Comparison of ENCODE assay signal across 11 cellular contexts in the genomic region with DNA sequence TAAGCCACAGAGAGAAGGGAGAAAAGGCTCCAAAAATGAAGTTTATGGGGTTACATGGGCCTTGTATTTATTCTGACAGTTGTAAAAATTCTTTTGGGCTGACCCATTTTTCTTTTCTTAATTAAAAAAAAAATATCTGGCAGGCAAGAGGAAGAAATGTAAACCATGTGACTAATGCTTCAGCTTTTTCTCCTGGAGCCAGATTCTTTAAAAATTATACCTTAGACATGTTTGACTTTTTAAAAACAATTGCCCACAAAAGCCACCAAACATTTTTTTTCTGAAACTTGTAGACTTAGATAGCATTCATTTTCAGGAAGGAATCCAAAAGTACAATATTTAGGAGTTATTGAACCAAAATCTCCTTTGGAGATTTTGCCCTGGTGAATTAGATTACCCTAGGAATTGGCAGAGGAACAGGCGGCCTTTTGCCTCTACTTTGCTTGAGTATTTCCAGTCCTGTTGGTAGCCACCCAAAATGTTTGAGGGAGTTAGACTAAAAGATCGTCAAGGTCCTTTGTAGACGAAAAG. TPM values are rescaled to one million over a fixed set of nuclear protein-coding genes. Genes with fewer than 3 reads are reported as not detected.
DNase-seq lines count a peak whose midpoint lies in the region; ATAC-seq and TF ChIP-seq lines count a peak whose summit lies in the region.
"Had no signal": no experiment of that assay in that cellular context is flagged by ENCODE, and none has a peak within 500 bp of the region (broad histone marks: within the 10 kb centered on the region; RNA-seq: fewer than 3 reads in every experiment).

No MANE protein-coding gene starts in this region.

- H3K27ac ChIP-seq in dorsolateral prefrontal cortex (peak overlapping the region in 51 of 59 donors; percentile 2 to 91 (median 52)), mesodermal cell (ENCODE audit: low read depth, low read length, severe bottlenecking) (peak overlapping the region; percentile 68), upper lobe of right lung (peak overlapping the region; percentile 47)
- H3K27ac ChIP-seq in CD8-positive, alpha-beta T cell (ENCODE audit: low read depth, low read length), result no peak overlapping the region

- no peaks in the 10 kb centered on the region for H3K36me3 Mint-ChIP-seq in CD8-positive, alpha-beta T cell
- H3K36me3 Mint-ChIP-seq: naive B cell had no signal

- DNase-seq in NCI-H446 treated with DMSO at 0.1 percent for 48 hours (lab: John Stamatoyannopoulos, UW) (peak; percentile 43), dorsolateral prefrontal cortex (no peak), upper lobe of right lung (no peak)
- DNase-seq in CD8-positive, alpha-beta T cell, result no peak
- DNase-seq in stimulated activated CD4-positive, alpha-beta T cell treated with anti-CD3 and anti-CD28 coated beads, Interleukin-4, amount 100 ng/mL, for 1 hour, result no peak
- DNase-seq: naive B cell; NCI-H2081; OCI-M1; stimulated activated naive CD8-positive, alpha-beta T cell treated with anti-CD3 and anti-CD28 coated beads, Interleukin-15, Interleukin-2, amounts not matched to agents 100 U/mL and 50 U/mL, for 24 hours had no signal

- no peaks in the 10 kb centered on the region for H3K9me3 ChIP-seq in mesodermal cell (ENCODE audit: control insufficient read depth, low read length)
- H3K9me3 ChIP-seq in upper lobe of right lung, result no peaks in the 10 kb centered on the region
- H3K9me3 ChIP-seq in CD8-positive, alpha-beta T cell (ENCODE audit: low read length), result no peaks in the 10 kb centered on the region

- intact Hi-C loops in dorsolateral prefrontal cortex (cut with DNase I) (no loop called here), upper lobe of right lung (cut with DNase I) (no loop called here)
- intact Hi-C loops in CD8-positive, alpha-beta T cell (cut with DNase I, micrococcal nuclease), result no loop called here

- H3K27me3 Mint-ChIP-seq in CD8-positive, alpha-beta T cell (ENCODE audit: low read depth), result no peaks in the 10 kb centered on the region
- H3K27me3 Mint-ChIP-seq: naive B cell had no signal

- H3K4me3 Mint-ChIP-seq in CD8-positive, alpha-beta T cell, result no peak overlapping the region
- H3K4me3 Mint-ChIP-seq: naive B cell had no signal

- H3K36me3 ChIP-seq in mesodermal cell (ENCODE audit: control insufficient read depth, insufficient read depth, low read length) (peaks cover 41% of the 10 kb centered on the region), upper lobe of right lung (no peaks in the 10 kb centered on the region)
- no peaks in the 10 kb centered on the region for H3K36me3 ChIP-seq in CD8-positive, alpha-beta T cell (ENCODE audit: insufficient read depth, low read length)

- CTCF ChIA-PET in CD8-positive, alpha-beta T cell (lab: Charles Lee), result no interaction called here

- H3K27ac Mint-ChIP-seq in CD8-positive, alpha-beta T cell, result no peak overlapping the region
- H3K27ac Mint-ChIP-seq: naive B cell had no signal

- H3K27me3 ChIP-seq in dorsolateral prefrontal cortex (no peaks in the 10 kb centered on the region), upper lobe of right lung (no peaks in the 10 kb centered on the region)
- H3K27me3 ChIP-seq in CD8-positive, alpha-beta T cell (ENCODE audit: insufficient read depth, low read length), result no peaks in the 10 kb centered on the region

- ATAC-seq in upper lobe of right lung (no peak), HG03095 (IDR thresholded peaks at IDR 0.05; ENCODE audit: unreplicated experiment) (no peak)
- no peak for ATAC-seq in CD8-positive, alpha-beta T cell
- ATAC-seq: stimulated activated naive CD8-positive, alpha-beta T cell treated with anti-CD3 and anti-CD28 coated beads, Interleukin-15, Interleukin-2, amounts not matched to agents 100 U/mL and 50 U/mL, for 24 hours had no signal

- H3K4me1 ChIP-seq in mesodermal cell (ENCODE audit: control insufficient read depth, insufficient read depth, low read length, poor library complexity, severe bottlenecking), result peaks cover 19% of the 10 kb centered on the region
- peaks cover 30% of the 10 kb centered on the region for H3K4me1 ChIP-seq in upper lobe of right lung
- H3K4me1 ChIP-seq in CD8-positive, alpha-beta T cell (ENCODE audit: insufficient read depth, low read length), result no peaks in the 10 kb centered on the region

- H3K9me3 Mint-ChIP-seq in CD8-positive, alpha-beta T cell, result no peaks in the 10 kb centered on the region
- H3K9me3 Mint-ChIP-seq: naive B cell had no signal

- 86 to 93% methylated on average over 3 of the region's 3 CpGs for WGBS in mesodermal cell (ENCODE audit: insufficient coverage in 2 of 2), 2 experiments

- H3K4me1 Mint-ChIP-seq in CD8-positive, alpha-beta T cell (ENCODE audit: low read depth), result no peaks in the 10 kb centered on the region

- TF ChIP-seq CTCF in dorsolateral prefrontal cortex (IDR thresholded peaks at IDR 0.05 in 54 of 56, conservative IDR thresholded peaks at IDR 0.05 in 2 of 56; ENCODE audit: low read depth in 1 of 56, partially characterized antibody in 56 of 56) (no peak), upper lobe of right lung (IDR thresholded peaks at IDR 0.05) (no peak)
- no peak for TF ChIP-seq CTCF in CD8-positive, alpha-beta T cell (IDR thresholded peaks at IDR 0.05)

- no peak overlapping the region for H3K4me3 ChIP-seq in dorsolateral prefrontal cortex
- no peak overlapping the region for H3K4me3 ChIP-seq in mesodermal cell (ENCODE audit: extremely low read depth, insufficient read depth, low read length, poor library complexity, severe bottlenecking)
- no peak overlapping the region for H3K4me3 ChIP-seq in upper lobe of right lung
- no peak overlapping the region for H3K4me3 ChIP-seq in CD8-positive, alpha-beta T cell (ENCODE audit: low read depth, low read length)

- POLR2A ChIA-PET in CD8-positive, alpha-beta T cell (lab: Charles Lee), result interaction anchor here (0.7 kb wide), 1 partner anchor 104 kb away, joined by 3 read pairs; no protein-coding TSS in a partner anchor

RNA-seq across cellular contexts. Expression of a gene that starts 17.2 kb away (rescaled TPM):
- total RNA-seq in dorsolateral prefrontal cortex (100 to 1,000 TPM in 1 of 120 experiments, 10 to 100 TPM in 119; 50.4 to 101 (median 62.6) TPM), upper lobe of right lung (40.9 TPM)
- 26.3 TPM for polyA plus RNA-seq in mesodermal cell (2013, experiment 1 of 2)
- polyA plus RNA-seq in mesodermal cell (2013, experiment 2 of 2), result 26.9 TPM
- total RNA-seq in CD8-positive, alpha-beta T cell, result under 1 TPM; 0.83 to 0.84 TPM

Comparison
In these comparisons a context has a peak if more than half of its experiments do, and no peak if none do; other contexts are left out.
1. RNA of a gene that starts 17.2 kb away (total RNA-seq): 50.4 to 101 TPM in dorsolateral prefrontal cortex and 40.9 TPM in upper lobe of right lung (single experiment); 0.83 to 0.84 TPM in CD8-positive, alpha-beta T cell; every median in the first group is over 10 times any median in the second.